Comparison of ENCODE assay signal across 18 cellular contexts in genomic region chr9:114336699-114337395, GRCh38. TPM values are rescaled to one million over a fixed set of nuclear protein-coding genes. Genes with fewer than 3 reads are reported as not detected.
DNase-seq lines count a peak whose midpoint lies in the region; ATAC-seq and TF ChIP-seq lines count a peak whose summit lies in the region.
"Had no signal": no experiment of that assay in that cellular context is flagged by ENCODE, and none has a peak within 500 bp of the region (broad histone marks: within the 10 kb centered on the region; RNA-seq: fewer than 3 reads in every experiment).

No MANE protein-coding gene starts in this region.

- peak overlapping the region; percentile 79 for H3K27ac Mint-ChIP-seq in activated T-cell treated with anti-CD3 and anti-CD28 coated beads, Interleukin-2, amount 50 U/mL, for 24 hours
- H3K27ac Mint-ChIP-seq in CD14-positive monocyte (peak overlapping the region in 4 of 7 donors; percentile 23 to 69 (median 43)), naive B cell (peak overlapping the region in 4 of 6 donors; percentile 19 to 78 (median 32))
- peak overlapping the region; percentile 52 for H3K27ac Mint-ChIP-seq in activated T-helper 17 cell treated with anti-CD3 and anti-CD28 coated beads, Interleukin-2, amount 50 U/mL, for 72 hours

- DNase-seq in activated T-cell treated with anti-CD3 and anti-CD28 coated beads, Interleukin-2, amount 50 U/mL, for 24 hours, result no peak
- no peak for DNase-seq in activated T-cell treated with anti-CD3 and anti-CD28 coated beads, Interleukin-2, amount 50 U/mL, for 48 hours
- DNase-seq in CD14-positive monocyte (ENCODE audit: low spot score), result no peak
- DNase-seq in naive B cell, result no peak
- DNase-seq in COR-L47 (lab: John Stamatoyannopoulos, UW), result no peak
- DNase-seq in RKO (ENCODE audit: low spot score), result no peak
- DNase-seq: Calu3, DMS53, IMR-90, Kasumi-1, MM.1S, NCI-H1092 treated with DMSO at 0.1 percent for 48 hours, NCI-H2081 treated with DMSO at 0.1 percent for 48 hours, NCI-H524 had no signal

- intact Hi-C loops in CD14-positive monocyte (cut with micrococcal nuclease), result no loop called here

- no peak overlapping the region for H3K4me3 Mint-ChIP-seq in activated T-cell treated with anti-CD3 and anti-CD28 coated beads, Interleukin-2, amount 50 U/mL, for 24 hours
- H3K4me3 Mint-ChIP-seq in CD14-positive monocyte (no peak overlapping the region), naive B cell (no peak overlapping the region)
- H3K4me3 Mint-ChIP-seq in activated T-helper 17 cell treated with anti-CD3 and anti-CD28 coated beads, Interleukin-2, amount 50 U/mL, for 72 hours, result no peak overlapping the region

- H3K9me3 Mint-ChIP-seq in activated T-cell treated with anti-CD3 and anti-CD28 coated beads, Interleukin-2, amount 50 U/mL, for 24 hours, result peaks cover 2% of the 10 kb centered on the region
- peaks cover 10 to 16% (median 13%) of the 10 kb centered on the region in 7 donors for H3K9me3 Mint-ChIP-seq in CD14-positive monocyte
- no peaks in the 10 kb centered on the region for H3K9me3 Mint-ChIP-seq in activated T-helper 17 cell treated with anti-CD3 and anti-CD28 coated beads, Interleukin-2, amount 50 U/mL, for 72 hours
- H3K9me3 Mint-ChIP-seq in naive B cell, result no peaks in the 10 kb centered on the region

- H3K27me3 Mint-ChIP-seq in activated T-cell treated with anti-CD3 and anti-CD28 coated beads, Interleukin-2, amount 50 U/mL, for 24 hours, result no peaks in the 10 kb centered on the region
- H3K27me3 Mint-ChIP-seq in CD14-positive monocyte (ENCODE audit: low read depth in 3 of 3) (peaks cover 0 to 2% (median 0%) of the 10 kb centered on the region in 3 donors), naive B cell (no peaks in the 10 kb centered on the region)
- no peaks in the 10 kb centered on the region for H3K27me3 Mint-ChIP-seq in activated T-helper 17 cell treated with anti-CD3 and anti-CD28 coated beads, Interleukin-2, amount 50 U/mL, for 72 hours

- TF ChIP-seq CTCF in CD14-positive monocyte (IDR thresholded peaks at IDR 0.05), result no peak

- peaks cover 75% of the 10 kb centered on the region for H3K36me3 Mint-ChIP-seq in activated T-cell treated with anti-CD3 and anti-CD28 coated beads, Interleukin-2, amount 50 U/mL, for 24 hours (ENCODE audit: low read depth)
- peaks cover 71 to 77% of the 10 kb centered on the region in 2 donors for H3K36me3 Mint-ChIP-seq in CD14-positive monocyte
- peaks cover 76% of the 10 kb centered on the region for H3K36me3 Mint-ChIP-seq in activated T-helper 17 cell treated with anti-CD3 and anti-CD28 coated beads, Interleukin-2, amount 50 U/mL, for 72 hours (ENCODE audit: low read depth)
- H3K36me3 Mint-ChIP-seq in naive B cell, result peaks cover 13 to 24% of the 10 kb centered on the region in 2 donors

- no peak for ATAC-seq in activated T-helper 17 cell treated with anti-CD3 and anti-CD28 coated beads, Interleukin-2, amount 50 U/mL, for 72 hours (replicated peaks)
- ATAC-seq in naive B cell (ENCODE audit: low read depth in 2 of 2), result no peak
- ATAC-seq in HG02981 (IDR thresholded peaks at IDR 0.05; ENCODE audit: unreplicated experiment), result no peak
- ATAC-seq: A549 had no signal

- peaks cover 25% of the 10 kb centered on the region for H3K4me1 Mint-ChIP-seq in activated T-cell treated with anti-CD3 and anti-CD28 coated beads, Interleukin-2, amount 50 U/mL, for 24 hours (ENCODE audit: low read depth)
- H3K4me1 Mint-ChIP-seq in CD14-positive monocyte, result peaks cover 23% of the 10 kb centered on the region
- peaks cover 5% of the 10 kb centered on the region for H3K4me1 Mint-ChIP-seq in activated T-helper 17 cell treated with anti-CD3 and anti-CD28 coated beads, Interleukin-2, amount 50 U/mL, for 72 hours
- peaks cover 17 to 36% (median 20%) of the 10 kb centered on the region in 3 donors for H3K4me1 Mint-ChIP-seq in naive B cell

RNA-seq across cellular contexts. Expression of gene ORM2, which starts 7.2 kb away (rescaled TPM):
- polyA plus RNA-seq in CD14-positive monocyte (under 1 TPM in 1 of 2 donors, not detected in 1; 0.30 TPM), naive B cell (ENCODE audit: low read depth in 6 of 6) (not detected)
- total RNA-seq in activated T-helper 17 cell treated with anti-CD3 and anti-CD28 coated beads, Interleukin-2, amount 50 U/mL, for 72 hours, result not detected
- total RNA-seq: Calu3, HT1080, IMR-90 had no signal
- polyA plus RNA-seq: IMR-90 had no signal

RNA-seq across cellular contexts. Expression of gene ORM1, which starts 13.9 kb away (rescaled TPM):
- polyA plus RNA-seq in CD14-positive monocyte, result 1 to 10 TPM; 2.2 to 2.8 TPM
- total RNA-seq in activated T-helper 17 cell treated with anti-CD3 and anti-CD28 coated beads, Interleukin-2, amount 50 U/mL, for 72 hours, result not detected
- not detected for polyA plus RNA-seq in naive B cell (ENCODE audit: low read depth in 6 of 6)
- total RNA-seq: Calu3, HT1080 had no signal
- polyA plus RNA-seq: IMR-90 had no signal

RNA-seq across cellular contexts. Expression of gene AKNA, which starts 50.9 kb away (rescaled TPM):
- polyA plus RNA-seq in CD14-positive monocyte (1 to 10 TPM; 3.3 to 7.3 TPM), naive B cell (ENCODE audit: low read depth in 6 of 6) (10 to 100 TPM in 5 of 6 donors, under 1 TPM in 1; 0.78 to 34.1 (median 13.7) TPM)
- 100 to 1,000 TPM; 169 to 184 TPM for total RNA-seq in activated T-helper 17 cell treated with anti-CD3 and anti-CD28 coated beads, Interleukin-2, amount 50 U/mL, for 72 hours
